In genomic region chr11:18063131-18063530, GRCh38 we compare ENCODE assay signal across 21 cellular contexts. TPM values are rescaled to one million over a fixed set of nuclear protein-coding genes. Genes with fewer than 3 reads are reported as not detected.
DNase-seq lines count a peak whose midpoint lies in the region; ATAC-seq, FAIRE-seq and TF ChIP-seq lines count a peak whose summit lies in the region.
"Had no signal": no experiment of that assay in that cellular context is flagged by ENCODE, and none has a peak within 500 bp of the region (broad histone marks: within the 10 kb centered on the region; RNA-seq: fewer than 3 reads in every experiment).

No MANE protein-coding gene starts in this region.

- H3K4me3 ChIP-seq in HEK293 (ENCODE audit: low read depth, low read length) (no peak overlapping the region), mesenchymal stem cell (ENCODE audit: insufficient read depth in 1 of 2, low read depth in 1 of 2, low read length in 2 of 2) (no peak overlapping the region)
- H3K4me3 ChIP-seq: right atrium auricular region, transverse colon had no signal

- DNase-seq in NCI-H1417 (lab: John Stamatoyannopoulos, UW) = peak; percentile 30 to 68 (median 61)
- no peak for DNase-seq in NCI-H1417 treated with DMSO at 0.1 percent for 48 hours (lab: John Stamatoyannopoulos, UW)
- DNase-seq in NCI-H82 (lab: John Stamatoyannopoulos, UW) = peak; percentile 54
- DNase-seq in mesenchymal stem cell = peak; percentile 48
- no peak for DNase-seq in GM03348 (ENCODE audit: low spot score)
- DNase-seq in H54 (ENCODE audit: insufficient read length, low spot score) = no peak
- DNase-seq: activated naive CD8-positive, alpha-beta T cell treated with anti-CD3 and anti-CD28 coated beads, Interleukin-2, amount 50 U/mL, for 24 hours; DND-41; foreskin keratinocyte; kidney glomerular epithelial cell; NCI-H446; stimulated activated naive CD4-positive, alpha-beta T cell treated with Interleukin-2 at 50 U/mL for 16 hours; transverse colon had no signal

- no peak overlapping the region for H2BK5ac ChIP-seq in mesenchymal stem cell (ENCODE audit: low read depth, low read length, poor library complexity, severe bottlenecking)

- POLR2A ChIA-PET in HEK293 (lab: Yijun Ruan, JAX) = interaction anchor here (0.6 kb wide), 1 partner anchor 8 kb away, joined by 3 read pairs; no protein-coding TSS in a partner anchor

- CTCF ChIA-PET in HEK293 (lab: Yijun Ruan, JAX) = no interaction called here

- H3K27me3 ChIP-seq in mesenchymal stem cell (ENCODE audit: control insufficient read depth in 1 of 2, insufficient read depth in 1 of 2, low read length in 2 of 2) = no peaks in the 10 kb centered on the region
- H3K27me3 ChIP-seq: foreskin keratinocyte, right atrium auricular region, transverse colon had no signal

- H3K18ac ChIP-seq in mesenchymal stem cell (ENCODE audit: low read depth in 1 of 2, low read length in 2 of 2) = no peak overlapping the region

- H3K9me3 ChIP-seq in HEK293 (ENCODE audit: control insufficient read depth, insufficient read depth, low read depth, low read length) (no peaks in the 10 kb centered on the region), mesenchymal stem cell (ENCODE audit: control insufficient read depth, low read length) (no peaks in the 10 kb centered on the region)
- H3K9me3 ChIP-seq: right atrium auricular region, transverse colon had no signal

- no peak overlapping the region for H2BK120ac ChIP-seq in mesenchymal stem cell (ENCODE audit: low read depth, low read length)

- no peak overlapping the region for H2AK5ac ChIP-seq in mesenchymal stem cell (ENCODE audit: low read length, severe bottlenecking)

- H3K4me1 ChIP-seq in HEK293 (ENCODE audit: control insufficient read depth, insufficient read depth, low read length) (peaks cover 5% of the 10 kb centered on the region), mesenchymal stem cell (ENCODE audit: control insufficient read depth, insufficient read depth, low read depth, low read length) (no peaks in the 10 kb centered on the region)
- H3K4me1 ChIP-seq: foreskin keratinocyte, right atrium auricular region had no signal

- no peak overlapping the region for H2AFZ ChIP-seq in mesenchymal stem cell (ENCODE audit: low read depth, low read length)

- FAIRE-seq in H54 (lab: Jason Lieb, UNC) = no peak
- FAIRE-seq: A204.1, bronchial epithelial cell had no signal

- 89% methylated on average over 3 of the region's 5 CpGs for WGBS in mesenchymal stem cell

- H3K36me3 ChIP-seq in HEK293 (ENCODE audit: control insufficient read depth in 2 of 2, insufficient read depth in 1 of 2, low read length in 2 of 2) = no peaks in the 10 kb centered on the region
- no peaks in the 10 kb centered on the region for H3K36me3 ChIP-seq in mesenchymal stem cell (ENCODE audit: control insufficient read depth in 1 of 2, insufficient read depth in 2 of 2, low read depth in 1 of 2, low read length in 2 of 2)
- H3K36me3 ChIP-seq: right atrium auricular region, transverse colon had no signal

- no peak overlapping the region for H3K4ac ChIP-seq in mesenchymal stem cell (ENCODE audit: low read depth in 1 of 2, low read length in 2 of 2)

- H3K9ac ChIP-seq in mesenchymal stem cell (ENCODE audit: low read length) = no peak overlapping the region

- H2BK15ac ChIP-seq in mesenchymal stem cell (ENCODE audit: low read depth, poor library complexity, severe bottlenecking) = no peak overlapping the region

- no peak for ATAC-seq in GM18519 (IDR thresholded peaks at IDR 0.05; ENCODE audit: low FRiP score, unreplicated experiment)
- ATAC-seq: activated naive CD8-positive, alpha-beta T cell treated with anti-CD3 and anti-CD28 coated beads, Interleukin-2, amount 50 U/mL, for 24 hours; foreskin keratinocyte; Panc1 had no signal

- no peak overlapping the region for H4K8ac ChIP-seq in mesenchymal stem cell (ENCODE audit: low read length)

- TF ChIP-seq POLR2A in H54 (IDR thresholded peaks at IDR 0.05; ENCODE audit: low read depth, low read length) = no peak

- no peak overlapping the region for H4K91ac ChIP-seq in mesenchymal stem cell (ENCODE audit: low read length)

- no peak overlapping the region for H3K23ac ChIP-seq in mesenchymal stem cell (ENCODE audit: low read length in 2 of 2)

- no peak for TF ChIP-seq CTCF in HEK293 (tag by site-specific recombination; IDR thresholded peaks at IDR 0.05)

- H3K14ac ChIP-seq in mesenchymal stem cell (ENCODE audit: low read length in 2 of 2) = no peak overlapping the region

- H3K4me2 ChIP-seq in mesenchymal stem cell (ENCODE audit: low read length, poor library complexity, severe bottlenecking) = no peak overlapping the region

- no peaks in the 10 kb centered on the region for H3K79me1 ChIP-seq in mesenchymal stem cell (replicated peaks; ENCODE audit: low read length, poor library complexity, severe bottlenecking)

- H3K27ac ChIP-seq in HEK293 (ENCODE audit: extremely low read depth, low read depth, low read length) = no peak overlapping the region
- no peak overlapping the region for H3K27ac ChIP-seq in mesenchymal stem cell (ENCODE audit: low read length, poor library complexity, severe bottlenecking)
- H3K27ac ChIP-seq: epithelial cell of prostate, foreskin keratinocyte, right atrium auricular region, transverse colon had no signal

- no peak overlapping the region for H2BK12ac ChIP-seq in mesenchymal stem cell (ENCODE audit: low read length in 2 of 2)

TF ChIP-seq in HEK293, 187 proteins besides CTCF, POLR2A, EP300 and RAD21:
- TF ChIP-seq GLIS1 (tag by site-specific recombination; IDR thresholded peaks at IDR 0.05) (peak; percentile 20; the same call in 1 of the 2 replicates), ZNF645 (tag by site-specific recombination; IDR thresholded peaks at IDR 0.05) (no peak), ZNF639 (tag by site-specific recombination; IDR thresholded peaks at IDR 0.05) (no peak), ZNF26 (tag by site-specific recombination; IDR thresholded peaks at IDR 0.05) (no peak), ZNF169 (tag by site-specific recombination; IDR thresholded peaks at IDR 0.05) (no peak), ZSCAN16 (tag by site-specific recombination; IDR thresholded peaks at IDR 0.05) (no peak), KLF7 (tag by site-specific recombination; IDR thresholded peaks at IDR 0.05; ENCODE audit: borderline replicate concordance) (no peak), OSR2 (tag by site-specific recombination; IDR thresholded peaks at IDR 0.05) (peak; percentile 39; the same call in 1 of the 2 replicates), ZNF202 (tag by site-specific recombination; IDR thresholded peaks at IDR 0.05; ENCODE audit: borderline replicate concordance) (no peak), GLI4 (tag by site-specific recombination; IDR thresholded peaks at IDR 0.05) (no peak), ZNF398 (tag by site-specific recombination; IDR thresholded peaks at IDR 0.05) (no peak)

RNA-seq across cellular contexts. Expression of gene TPH1, which starts 17.1 kb away (rescaled TPM):
- 0.03 TPM for polyA plus RNA-seq in mesenchymal stem cell (2013, experiment 1 of 2)
- 0.03 TPM for polyA plus RNA-seq in mesenchymal stem cell (2013, experiment 2 of 2)
- polyA plus RNA-seq: CD14-positive monocyte had no signal

RNA-seq across cellular contexts. Expression of gene SAAL1, which starts 42.8 kb away (rescaled TPM):
- polyA plus RNA-seq in mesenchymal stem cell (2013, experiment 1 of 2) = 21.1 TPM
- 20.4 TPM for polyA plus RNA-seq in mesenchymal stem cell (2013, experiment 2 of 2)

RNA-seq across cellular contexts. Expression of gene SERGEF, which starts 50.3 kb away (rescaled TPM):
- 22.3 TPM for polyA plus RNA-seq in mesenchymal stem cell (2013, experiment 1 of 2)
- polyA plus RNA-seq in mesenchymal stem cell (2013, experiment 2 of 2) = 22.9 TPM

Comparison
In these comparisons a context has a peak if more than half of its experiments do, and no peak if none do; other contexts are left out.
1. DNase-seq: peak in NCI-H1417 (3 of 3), NCI-H82 (single experiment) and mesenchymal stem cell (single experiment); none in NCI-H1417 treated with DMSO at 0.1 percent for 48 hours (single experiment), GM03348 (single experiment) and H54 (single experiment).